1 cellular context compared by ENCODE assay signal in genomic region chr6:157648561-157648960, GRCh38.
TF ChIP-seq lines count a peak whose summit lies in the region.

No MANE protein-coding gene starts in this region.

TF ChIP-seq in H1, 55 proteins besides CTCF, POLR2A, EP300 and RAD21:
- TF ChIP-seq CEBPB (IDR thresholded peaks at IDR 0.05; ENCODE audit: low read depth, low read length) (no peak), ATF2 (IDR thresholded peaks at IDR 0.05; ENCODE audit: low read length) (no peak), KDM5A (IDR thresholded peaks at IDR 0.05; ENCODE audit: low read length) (no peak)
